ENCODE assay signal across 29 cellular contexts in the genomic region with DNA sequence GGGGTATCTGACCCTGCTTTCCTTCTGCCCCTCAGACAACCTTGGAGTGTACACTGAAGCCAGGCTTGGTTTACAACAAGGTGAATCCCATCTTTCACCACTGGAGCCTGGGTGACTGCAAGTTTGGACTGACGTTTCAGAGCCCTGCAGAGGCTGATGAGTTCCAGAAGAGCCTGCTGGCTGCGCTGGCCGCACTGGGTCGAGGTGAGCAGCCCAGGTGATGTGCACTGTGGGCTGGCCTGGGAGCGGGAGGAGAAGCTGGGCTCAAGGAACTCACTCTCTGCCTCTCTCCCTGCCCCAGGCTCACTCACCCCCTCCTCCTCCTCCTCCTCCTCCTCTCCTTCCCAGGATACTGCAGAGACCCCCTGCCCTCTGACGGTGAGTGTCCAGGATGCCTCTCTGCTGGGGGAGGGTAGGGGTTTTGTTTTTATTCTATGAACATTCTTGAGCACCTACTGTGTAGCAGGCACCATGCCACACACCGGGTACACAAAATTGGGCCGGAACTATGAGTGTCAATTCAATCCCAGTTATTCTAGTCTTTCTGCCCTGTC. TPM values are rescaled to one million over a fixed set of nuclear protein-coding genes. Genes with fewer than 3 reads are reported as not detected.
"Had no signal": no experiment of that assay in that cellular context is flagged by ENCODE, and none has a peak within 500 bp of the region (broad histone marks: within the 10 kb centered on the region; RNA-seq: fewer than 3 reads in every experiment).

No MANE protein-coding gene starts in this region.

- H3K27ac Mint-ChIP-seq: activated CD8-positive, alpha-beta T cell treated with anti-CD3 and anti-CD28 coated beads, Interleukin-2, amount 10 ng/mL, durations not matched to agents 7 days and 5 days; activated naive CD8-positive, alpha-beta T cell treated with anti-CD3 and anti-CD28 coated beads, Interleukin-2, amount 10 ng/mL, durations not matched to agents 7 days and 5 days; T-helper 1 cell treated with Interleukin-12 subunit alpha and Interleukin-12 subunit beta and Interleukin-4 antibody, amounts not matched to agents 30 μg/mL and 1 μg/mL, for 36 hours; WTC11 had no signal

- H3K9me3 Mint-ChIP-seq: activated naive CD8-positive, alpha-beta T cell treated with anti-CD3 and anti-CD28 coated beads, Interleukin-2, amount 10 ng/mL, durations not matched to agents 7 days and 5 days; T-helper 1 cell treated with Interleukin-12 subunit alpha and Interleukin-12 subunit beta and Interleukin-4 antibody, amounts not matched to agents 30 μg/mL and 1 μg/mL, for 36 hours; WTC11 had no signal

- ATAC-seq: activated CD8-positive, alpha-beta T cell treated with anti-CD3 and anti-CD28 coated beads, Interleukin-2, amount 10 ng/mL, durations not matched to agents 7 days and 5 days; body of pancreas; WTC11 had no signal

- H3K4me3 Mint-ChIP-seq: activated CD8-positive, alpha-beta T cell treated with anti-CD3 and anti-CD28 coated beads, Interleukin-2, amount 10 ng/mL, durations not matched to agents 7 days and 5 days; activated naive CD8-positive, alpha-beta T cell treated with anti-CD3 and anti-CD28 coated beads, Interleukin-2, amount 10 ng/mL, durations not matched to agents 7 days and 5 days; T-helper 1 cell treated with Interleukin-12 subunit alpha and Interleukin-12 subunit beta and Interleukin-4 antibody, amounts not matched to agents 30 μg/mL and 1 μg/mL, for 36 hours; WTC11 had no signal

- H3K4me3 ChIP-seq: body of pancreas, MG63, Peyer's patch had no signal

- H3K27me3 ChIP-seq: MG63, Peyer's patch had no signal

- DNase-seq: activated CD4-positive, alpha-beta T cell treated with anti-CD3 and anti-CD28 coated beads for 48 hours; activated CD4-positive, alpha-beta T cell treated with anti-CD3 and anti-CD28 coated beads, Interleukin-2, amount 50 U/mL, for 4 hours; activated CD4-positive, CD25-positive, alpha-beta regulatory T cell treated with anti-CD3 and anti-CD28 coated beads, Interleukin-2, amount 50 U/mL, for 72 hours; activated CD8-positive, alpha-beta memory T cell treated with anti-CD3 and anti-CD28 coated beads, Interleukin-2, amount 50 U/mL, for 48 hours; activated CD8-positive, alpha-beta T cell treated with anti-CD3 and anti-CD28 coated beads, Interleukin-2, amount 10 ng/mL, durations not matched to agents 7 days and 5 days; activated naive CD4-positive, alpha-beta T cell treated with anti-CD3 and anti-CD28 coated beads, Interleukin-2, amount 50 U/mL, for 16 hours; activated naive CD8-positive, alpha-beta T cell treated with anti-CD3 and anti-CD28 coated beads, Interleukin-2, amount 10 ng/mL, durations not matched to agents 7 days and 5 days; activated T-cell treated with anti-CD3 and anti-CD28 coated beads, Interleukin-2, amount 50 U/mL, for 1 hour; aorta; body of pancreas; central memory CD4-positive, alpha-beta T cell; MG63; MV-4-11; NCI-H1105; NCI-H1436; NCI-H1694 treated with DMSO at 0.1 percent for 48 hours; NCI-H2029 treated with DMSO at 0.1 percent for 48 hours; NCI-H345; NCI-H510A; NCI-H69; NK-92 treated with Interleukin-12 subunit alpha and Interleukin-12 subunit beta, amount 100 ng/mL, for 24 hours; SHP77 treated with DMSO at 0.1 percent for 48 hours; T-helper 9 cell had no signal

- H3K9me3 ChIP-seq: body of pancreas, MG63, Peyer's patch had no signal

- H3K36me3 ChIP-seq: Peyer's patch had no signal

- H3K27ac ChIP-seq: body of pancreas, Peyer's patch had no signal

RNA-seq across cellular contexts. Expression of a gene that starts 4.2 kb away (rescaled TPM):
- total RNA-seq: activated CD8-positive, alpha-beta T cell treated with anti-CD3 and anti-CD28 coated beads, Interleukin-2, amount 10 ng/mL, durations not matched to agents 7 days and 5 days; activated naive CD8-positive, alpha-beta T cell treated with anti-CD3 and anti-CD28 coated beads, Interleukin-2, amount 10 ng/mL, durations not matched to agents 7 days and 5 days; SK-MEL-5 had no signal

RNA-seq across cellular contexts. Expression of a gene that starts 34.0 kb away (rescaled TPM):
- total RNA-seq: bronchial epithelial cell, chondrocyte, SK-MEL-5 had no signal
